ENCODE assay signal across 30 cellular contexts in the genomic region with DNA sequence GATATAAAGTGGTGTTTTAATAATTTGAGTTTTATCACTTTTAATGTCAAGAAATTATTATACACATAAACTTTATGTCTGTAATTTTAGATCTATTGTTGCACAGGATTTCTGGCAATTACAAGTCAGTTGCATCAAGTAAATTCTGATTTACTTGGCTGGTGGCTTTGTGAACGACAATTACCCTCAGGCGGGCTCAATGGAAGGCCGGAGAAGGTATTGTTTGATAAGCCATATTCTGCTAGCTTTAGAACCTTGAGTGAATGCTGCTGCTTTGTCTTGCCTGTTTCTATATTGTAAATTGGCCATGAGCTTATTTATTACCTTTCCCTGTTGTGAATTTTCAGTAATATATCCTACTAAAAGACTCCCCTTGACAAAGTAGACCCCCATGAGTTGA. TPM values are rescaled to one million over a fixed set of nuclear protein-coding genes. Genes with fewer than 3 reads are reported as not detected.
DNase-seq lines count a peak whose midpoint lies in the region; ATAC-seq and TF ChIP-seq lines count a peak whose summit lies in the region.
"Had no signal": no experiment of that assay in that cellular context is flagged by ENCODE, and none has a peak within 500 bp of the region (broad histone marks: within the 10 kb centered on the region; RNA-seq: fewer than 3 reads in every experiment).

No MANE protein-coding gene starts in this region.

- no peak for DNase-seq in activated T-cell treated with anti-CD3 and anti-CD28 coated beads, Interleukin-2, amount 50 U/mL, for 24 hours
- DNase-seq in activated T-cell treated with anti-CD3 and anti-CD28 coated beads for 4 hours (no peak), neural progenitor cell (ENCODE audit: low spot score) (no peak), erythroblast (lab: John Stamatoyannopoulos, UW) (no peak), BE2C (no peak)
- DNase-seq: activated CD4-positive, alpha-beta T cell treated with anti-CD3 and anti-CD28 coated beads for 1 hour; activated CD8-positive, alpha-beta memory T cell treated with anti-CD3 and anti-CD28 coated beads for 24 hours; activated naive CD8-positive, alpha-beta T cell treated with anti-CD3 and anti-CD28 coated beads, Interleukin-2, amount 10 ng/mL, durations not matched to agents 7 days and 5 days; AML-193; CD8-positive, alpha-beta memory T cell; central memory CD4-positive, alpha-beta T cell; DMS 273 treated with DMSO at 0.1 percent for 48 hours; H9; hippocampal formation; immature natural killer cell; KBM-7; NCI-H2081 treated with DMSO at 0.1 percent for 48 hours; NCI-H345; NCI-H774; sigmoid colon; stimulated activated naive CD4-positive, alpha-beta T cell had no signal

- no peak for ATAC-seq in HG03460 (IDR thresholded peaks at IDR 0.05; ENCODE audit: unreplicated experiment)
- ATAC-seq: gastroesophageal sphincter, SK-N-SH treated with all-trans-retinoic acid at 6 μM for 48 hours had no signal

- 0 out of 2 replicates have a peak, but pooled peaks cover 7% of the 10 kb centered on the region for H3K4me1 ChIP-seq in HUES48 (ENCODE audit: control insufficient read depth, insufficient read depth, low read length)
- H3K4me1 ChIP-seq in neural progenitor cell: peaks cover 46% of the 10 kb centered on the region
- H3K4me1 ChIP-seq in BE2C: no peaks in the 10 kb centered on the region
- H3K4me1 ChIP-seq: prostate gland had no signal

- H2AFZ ChIP-seq in neural progenitor cell (replicated peaks): no peak overlapping the region

- TF ChIP-seq POLR2A in erythroblast (IDR thresholded peaks at IDR 0.05; ENCODE audit: low read length): no peak

- no peaks in the 10 kb centered on the region for H3K9me3 Mint-ChIP-seq in activated T-cell treated with anti-CD3 and anti-CD28 coated beads, Interleukin-2, amount 50 U/mL, for 24 hours
- no peaks in the 10 kb centered on the region for H3K9me3 Mint-ChIP-seq in activated naive CD8-positive, alpha-beta T cell (ENCODE audit: low read depth)
- no peaks in the 10 kb centered on the region for H3K9me3 Mint-ChIP-seq in neural progenitor cell
- H3K9me3 Mint-ChIP-seq: activated naive CD8-positive, alpha-beta T cell treated with anti-CD3 and anti-CD28 coated beads, Interleukin-2, amount 10 ng/mL, durations not matched to agents 7 days and 5 days; CD8-positive, alpha-beta memory T cell; dendritic cell treated with granulocyte-macrophage colony-stimulating factor and Interleukin-4, amounts not matched to agents 40 ng/mL and 50 ng/mL, for 4 days; H9; immature natural killer cell had no signal

- TF ChIP-seq CTCF in neural progenitor cell (IDR thresholded peaks at IDR 0.05) (no peak), BE2C (IDR thresholded peaks at IDR 0.05; ENCODE audit: low read depth, low read length) (no peak)

- H3K4me3 Mint-ChIP-seq in activated T-cell treated with anti-CD3 and anti-CD28 coated beads, Interleukin-2, amount 50 U/mL, for 24 hours: peak overlapping the region; percentile 97
- H3K4me3 Mint-ChIP-seq in activated naive CD8-positive, alpha-beta T cell: peak overlapping the region; percentile 51
- H3K4me3 Mint-ChIP-seq in neural progenitor cell: no peak overlapping the region
- H3K4me3 Mint-ChIP-seq: CD8-positive, alpha-beta memory T cell; dendritic cell treated with granulocyte-macrophage colony-stimulating factor and Interleukin-4, amounts not matched to agents 40 ng/mL and 50 ng/mL, for 4 days; immature natural killer cell had no signal

- peaks cover 68% of the 10 kb centered on the region for H3K79me2 ChIP-seq in neural progenitor cell (ENCODE audit: low read depth)

- H3K4me1 Mint-ChIP-seq in activated T-cell treated with anti-CD3 and anti-CD28 coated beads, Interleukin-2, amount 50 U/mL, for 24 hours (ENCODE audit: low read depth): peaks cover 46% of the 10 kb centered on the region
- peaks cover 48% of the 10 kb centered on the region for H3K4me1 Mint-ChIP-seq in activated naive CD8-positive, alpha-beta T cell (ENCODE audit: low read depth)
- peaks cover 32% of the 10 kb centered on the region for H3K4me1 Mint-ChIP-seq in neural progenitor cell

- H3K4me3 ChIP-seq in HUES48 (ENCODE audit: low read depth, low read length) (no peak overlapping the region), neural progenitor cell (no peak overlapping the region), BE2C (ENCODE audit: low read depth, low read length) (no peak overlapping the region)
- H3K4me3 ChIP-seq: gastroesophageal sphincter, prostate gland, sigmoid colon, thoracic aorta had no signal

- H3K4me2 ChIP-seq in neural progenitor cell: peak overlapping the region; percentile 9

- H3K27ac ChIP-seq in HUES48 (ENCODE audit: low read depth, low read length) (peak overlapping the region; percentile 16), neural progenitor cell (peak overlapping the region; percentile 53)
- H3K27ac ChIP-seq: neutrophil, prostate gland, sigmoid colon, thoracic aorta had no signal

- H3K9me3 ChIP-seq in HUES48 (ENCODE audit: control insufficient read depth, insufficient read depth, low read length) (no peaks in the 10 kb centered on the region), neural progenitor cell (ENCODE audit: low read depth) (no peaks in the 10 kb centered on the region), BE2C (no peaks in the 10 kb centered on the region)
- H3K9me3 ChIP-seq: gastroesophageal sphincter, neutrophil, prostate gland, sigmoid colon, thoracic aorta had no signal

- H3K27me3 Mint-ChIP-seq in activated T-cell treated with anti-CD3 and anti-CD28 coated beads, Interleukin-2, amount 50 U/mL, for 24 hours: no peaks in the 10 kb centered on the region
- H3K27me3 Mint-ChIP-seq in activated naive CD8-positive, alpha-beta T cell: no peaks in the 10 kb centered on the region
- no peaks in the 10 kb centered on the region for H3K27me3 Mint-ChIP-seq in neural progenitor cell (ENCODE audit: insufficient read depth, low read depth)
- H3K27me3 Mint-ChIP-seq: activated naive CD8-positive, alpha-beta T cell treated with anti-CD3 and anti-CD28 coated beads, Interleukin-2, amount 10 ng/mL, durations not matched to agents 7 days and 5 days; CD8-positive, alpha-beta memory T cell; dendritic cell treated with granulocyte-macrophage colony-stimulating factor and Interleukin-4, amounts not matched to agents 40 ng/mL and 50 ng/mL, for 4 days had no signal

- peaks cover 99% of the 10 kb centered on the region for H3K36me3 ChIP-seq in HUES48 (ENCODE audit: control insufficient read depth, insufficient read depth, low read length)
- H3K36me3 ChIP-seq in neural progenitor cell: peaks cover 36% of the 10 kb centered on the region
- H3K36me3 ChIP-seq in BE2C: peaks cover 79% of the 10 kb centered on the region

- H4K20me1 ChIP-seq in neural progenitor cell (ENCODE audit: low read depth): peaks cover 66% of the 10 kb centered on the region

- H3K9ac ChIP-seq in HUES48 (ENCODE audit: low read depth, low read length): no peak overlapping the region
- no peak overlapping the region for H3K9ac ChIP-seq in neural progenitor cell

- peak overlapping the region; percentile 99 for H3K27ac Mint-ChIP-seq in activated T-cell treated with anti-CD3 and anti-CD28 coated beads, Interleukin-2, amount 50 U/mL, for 24 hours
- peak overlapping the region; percentile 99 for H3K27ac Mint-ChIP-seq in activated naive CD8-positive, alpha-beta T cell
- no peak overlapping the region for H3K27ac Mint-ChIP-seq in neural progenitor cell
- H3K27ac Mint-ChIP-seq: activated naive CD8-positive, alpha-beta T cell treated with anti-CD3 and anti-CD28 coated beads, Interleukin-2, amount 10 ng/mL, durations not matched to agents 7 days and 5 days; dendritic cell treated with granulocyte-macrophage colony-stimulating factor and Interleukin-4, amounts not matched to agents 40 ng/mL and 50 ng/mL, for 4 days had no signal

- peaks cover 65% of the 10 kb centered on the region for H3F3A ChIP-seq in neural progenitor cell (ENCODE audit: low read depth)

- H3K27me3 ChIP-seq in HUES48 (ENCODE audit: control insufficient read depth, insufficient read depth, low read length): no peaks in the 10 kb centered on the region
- no peaks in the 10 kb centered on the region for H3K27me3 ChIP-seq in neural progenitor cell
- no peaks in the 10 kb centered on the region for H3K27me3 ChIP-seq in BE2C
- H3K27me3 ChIP-seq: gastroesophageal sphincter, neutrophil, sigmoid colon had no signal

- peaks cover 99% of the 10 kb centered on the region for H3K36me3 Mint-ChIP-seq in activated T-cell treated with anti-CD3 and anti-CD28 coated beads, Interleukin-2, amount 50 U/mL, for 24 hours (ENCODE audit: low read depth)
- peaks cover 45% of the 10 kb centered on the region for H3K36me3 Mint-ChIP-seq in activated naive CD8-positive, alpha-beta T cell
- peaks cover 26% of the 10 kb centered on the region for H3K36me3 Mint-ChIP-seq in neural progenitor cell

RNA-seq across cellular contexts. Expression of gene MSH4, which starts 4.6 kb away (rescaled TPM):
- 0.09 TPM in 1 of 2 replicates, not detected in the other for total RNA-seq in neural progenitor cell (ENCODE audit: low replicate concordance)
- 0.17 TPM for polyA plus RNA-seq in BE2C (2012; ENCODE audit: insufficient read depth, insufficient read length, low read depth)
- polyA plus RNA-seq: CD8-positive, alpha-beta memory T cell; immature natural killer cell had no signal

RNA-seq across cellular contexts. Expression of gene RABGGTB, which starts 6.0 kb away (rescaled TPM):
- 78.0 and 132 TPM in 2 replicates for total RNA-seq in neural progenitor cell (ENCODE audit: low replicate concordance)
- 28.1 TPM for polyA plus RNA-seq in BE2C (2012; ENCODE audit: insufficient read depth, insufficient read length, low read depth)
